ENCODE assay signal across 8 cellular contexts in the genomic region with DNA sequence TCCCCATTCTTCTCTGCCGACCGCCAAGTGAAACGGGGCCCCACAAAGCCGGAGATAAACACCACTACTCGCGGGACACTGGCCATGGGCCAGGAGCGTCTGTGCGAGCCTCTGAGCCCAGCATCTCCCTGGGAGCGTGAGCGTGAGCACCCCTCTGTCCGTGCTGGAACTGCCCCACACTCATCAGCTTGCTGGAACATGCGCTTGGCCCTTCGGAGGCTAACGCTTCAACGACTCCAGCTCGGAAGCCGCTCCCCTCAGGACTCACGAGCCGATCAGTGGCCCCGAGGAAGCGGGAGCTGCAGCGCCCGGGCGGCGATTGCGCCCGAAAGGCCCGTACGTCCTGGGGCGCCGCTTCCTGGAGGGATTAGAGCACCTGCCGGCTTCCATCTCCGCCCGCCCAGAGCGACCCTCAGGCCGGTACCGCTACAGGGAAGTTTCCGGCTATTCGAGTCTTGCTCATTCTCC. TPM values are rescaled to one million over a fixed set of nuclear protein-coding genes. Genes with fewer than 3 reads are reported as not detected.
A peak's percentile ranks its signal among the peaks of the same experiment; 100 is the strongest.
DNase-seq lines count a peak whose midpoint lies in the region; ATAC-seq and TF ChIP-seq lines count a peak whose summit lies in the region.

No MANE protein-coding gene starts in this region.

- H3K4me3 ChIP-seq in A673 (ENCODE audit: low read depth, low read length, poor library complexity, severe bottlenecking), result peak overlapping the region; percentile 50
- H3K4me3 ChIP-seq in prostate gland, result peak overlapping the region; percentile 29 to 49

- H3K36me3 ChIP-seq in A673 (ENCODE audit: insufficient read depth, low read length, poor library complexity, severe bottlenecking), result no peaks in the 10 kb centered on the region
- H3K36me3 ChIP-seq in prostate gland, result no peaks in the 10 kb centered on the region

- no peak for ATAC-seq in GM18517 (IDR thresholded peaks at IDR 0.05; ENCODE audit: unreplicated experiment)

- TF ChIP-seq POLR2A in prostate gland (IDR thresholded peaks at IDR 0.05), result no peak

- POLR2A ChIA-PET in A673 (lab: Charles Lee; ENCODE audit: low non-redundant PET), result no interaction called here

- H3K27ac ChIP-seq in A673 (ENCODE audit: low read depth, low read length, poor library complexity, severe bottlenecking), result no peak overlapping the region
- no peak overlapping the region for H3K27ac ChIP-seq in prostate gland

- H3K4me1 ChIP-seq in A673 (ENCODE audit: insufficient read depth, low read length, poor library complexity, severe bottlenecking) (peaks cover 6% of the 10 kb centered on the region), prostate gland (replicated peaks) (no peaks in the 10 kb centered on the region)

- 6% methylated on average over 39 of the region's 39 CpGs for WGBS in prostate gland

- CTCF ChIA-PET in A673 (lab: Charles Lee), result no interaction called here

- no TSS peak for BruUV-seq in A673 (replicated peaks; lab: Mats Ljungman, UMichigan)

- TF ChIP-seq CTCF in A673 (conservative IDR thresholded peaks at IDR 0.05; ENCODE audit: low read depth, low read length) (no peak), GM20000 (IDR thresholded peaks at IDR 0.05; ENCODE audit: extremely low read depth, missing control alignments) (no peak), prostate gland (IDR thresholded peaks at IDR 0.05) (no peak)

- DNase-seq in A673 (ENCODE audit: low spot score), result peak; percentile 49
- peak; percentile 36 for DNase-seq in GM20000 (ENCODE audit: low spot score)
- peak; percentile 32 to 39 for DNase-seq in activated T-cell treated with anti-CD3 and anti-CD28 coated beads, Interleukin-2, amount 50 U/mL, for 48 hours
- DNase-seq in head of caudate nucleus, result peak in 32 of 42 donors; percentile 7 to 62 (median 25)
- no peak for DNase-seq in prostate gland (ENCODE audit: low spot score)
- DNase-seq in SW 1271 (lab: John Stamatoyannopoulos, UW), result no peak
- no peak for DNase-seq in NCI-H187 (lab: John Stamatoyannopoulos, UW)

- H3K9me3 ChIP-seq in A673 (ENCODE audit: low read depth, low read length, poor library complexity, severe bottlenecking) (no peaks in the 10 kb centered on the region), prostate gland (no peaks in the 10 kb centered on the region)

- H3K27me3 ChIP-seq in A673 (replicated peaks; ENCODE audit: insufficient read depth, low read depth, low read length, poor library complexity), result peaks cover 23% of the 10 kb centered on the region
- no peaks in the 10 kb centered on the region for H3K27me3 ChIP-seq in prostate gland (replicated peaks; ENCODE audit: insufficient read depth)

- intact Hi-C loops in A673 (cut with micrococcal nuclease; ENCODE audit: unreplicated experiment) (no loop called here), head of caudate nucleus (cut with DNase I) (loop anchor here (5.0 kb wide), 1 partner anchor 115 kb away; no protein-coding TSS in a partner anchor), prostate gland (cut with DNase I) (loop anchor here (5.0 kb wide), 2 partner anchors 115 to 135 kb away; no protein-coding TSS in a partner anchor)

RNA-seq across cellular contexts. Expression of a gene that starts 1.2 kb away (rescaled TPM):
- 0.09 and 0.11 TPM in 2 replicates for total RNA-seq in A673 (2021)
- under 1 TPM; 0.28 to 0.32 TPM for total RNA-seq in prostate gland

Comparison
In these comparisons a context has a peak if more than half of its experiments do, and no peak if none do; other contexts are left out.
1. DNase-seq: peak in A673 (single experiment), GM20000 (single experiment), activated T-cell treated with anti-CD3 and anti-CD28 coated beads, Interleukin-2, amount 50 U/mL, for 48 hours (2 of 2) and head of caudate nucleus (32 of 42); none in prostate gland (single experiment), SW 1271 (0 of 2) and NCI-H187 (0 of 2).